35 cellular contexts compared by ENCODE assay signal in the genomic region with DNA sequence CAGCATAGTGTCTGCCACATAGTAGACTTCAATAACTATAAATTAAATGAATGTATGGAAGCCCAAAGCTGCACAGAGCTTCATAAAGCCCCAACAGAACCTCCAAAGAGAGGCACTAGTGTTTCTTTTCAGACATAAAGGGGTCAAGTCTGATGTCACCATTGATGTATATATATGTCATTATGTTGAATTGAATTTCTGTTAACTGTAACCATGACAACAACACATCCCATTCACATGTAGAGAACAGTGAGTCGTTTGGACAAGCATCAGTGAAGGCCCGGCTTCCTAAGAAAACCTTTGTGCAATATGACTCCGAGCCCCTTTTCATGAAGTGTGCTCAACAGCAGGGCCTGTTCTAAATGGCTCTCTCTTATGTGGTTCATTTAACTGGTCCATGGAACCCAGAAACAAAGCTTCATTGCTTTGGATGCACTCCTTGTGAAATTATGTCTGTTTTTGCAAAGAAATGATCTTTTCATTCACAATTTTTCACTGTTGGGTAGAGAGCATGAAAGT.
DNase-seq lines count a peak whose midpoint lies in the region; ATAC-seq and TF ChIP-seq lines count a peak whose summit lies in the region.
"Had no signal": no experiment of that assay in that cellular context is flagged by ENCODE, and none has a peak within 500 bp of the region (broad histone marks: within the 10 kb centered on the region; RNA-seq: fewer than 3 reads in every experiment).

No MANE protein-coding gene starts in this region.

- no peaks in the 10 kb centered on the region for H3K27me3 ChIP-seq in mesenchymal stem cell (ENCODE audit: control insufficient read depth in 1 of 2, insufficient read depth in 1 of 2, low read length in 2 of 2)
- no peaks in the 10 kb centered on the region for H3K27me3 ChIP-seq in SK-N-SH (ENCODE audit: insufficient read depth)
- H3K27me3 ChIP-seq: esophagus squamous epithelium, gastrocnemius medialis, pancreas, suprapubic skin, upper lobe of right lung had no signal

- no peak overlapping the region for H3K27ac Mint-ChIP-seq in T-helper 17 cell
- H3K27ac Mint-ChIP-seq: activated CD4-positive, alpha-beta T cell treated with anti-CD3 and anti-CD28 coated beads, Interleukin-2, amount 10 ng/mL, durations not matched to agents 24 days and 14 days; activated naive CD8-positive, alpha-beta T cell treated with anti-CD3 and anti-CD28 coated beads for 36 hours; natural killer cell treated with Interleukin-12 subunit alpha and Interleukin-12 subunit beta and Interleukin-15 and Interleukin-18, amount 100 ng/mL, for 72 hours had no signal

- no peak for TF ChIP-seq EP300 in SK-N-SH (IDR thresholded peaks at IDR 0.05; ENCODE audit: borderline replicate concordance in 1 of 2, low read depth in 1 of 2, low read length in 1 of 2)

- H2AK5ac ChIP-seq in mesenchymal stem cell (ENCODE audit: low read length, severe bottlenecking): no peak overlapping the region

- no peak overlapping the region for H2BK5ac ChIP-seq in mesenchymal stem cell (ENCODE audit: low read depth, low read length, poor library complexity, severe bottlenecking)

- no peaks in the 10 kb centered on the region for H3K9me2 ChIP-seq in SK-N-SH

- H4K91ac ChIP-seq in mesenchymal stem cell (ENCODE audit: low read length): no peak overlapping the region

- H3K27me3 Mint-ChIP-seq in T-helper 17 cell: no peaks in the 10 kb centered on the region
- H3K27me3 Mint-ChIP-seq: activated naive CD8-positive, alpha-beta T cell treated with anti-CD3 and anti-CD28 coated beads for 36 hours had no signal

- H3K4me1 ChIP-seq in mesenchymal stem cell (ENCODE audit: control insufficient read depth, insufficient read depth, low read depth, low read length) (peaks cover 11% of the 10 kb centered on the region), SK-N-SH (ENCODE audit: control insufficient read depth in 1 of 2, insufficient read depth in 2 of 2, low read depth in 1 of 2, low read length in 1 of 2) (peaks cover under 1 to 16% of the 10 kb centered on the region in 2 experiments; a peak in 2 of 4 replicates)
- H3K4me1 ChIP-seq: upper lobe of right lung had no signal

- no peak for TF ChIP-seq RAD21 in SK-N-SH (IDR thresholded peaks at IDR 0.05; ENCODE audit: low read length)

- peaks cover 2% of the 10 kb centered on the region for H3K4me1 Mint-ChIP-seq in T-helper 17 cell
- H3K4me1 Mint-ChIP-seq: activated naive CD8-positive, alpha-beta T cell treated with anti-CD3 and anti-CD28 coated beads for 36 hours had no signal

- no peak overlapping the region for H2BK15ac ChIP-seq in mesenchymal stem cell (ENCODE audit: low read depth, poor library complexity, severe bottlenecking)

- H3K14ac ChIP-seq in mesenchymal stem cell (ENCODE audit: low read length in 2 of 2): no peak overlapping the region

- no peaks in the 10 kb centered on the region for H3K79me2 ChIP-seq in SK-N-SH (ENCODE audit: insufficient read depth)

- H3F3A ChIP-seq in SK-N-SH (replicated peaks; ENCODE audit: insufficient read depth): peaks cover 8% of the 10 kb centered on the region

- H3K4me3 ChIP-seq in astrocyte of the spinal cord (ENCODE audit: low read depth, low read length) (no peak overlapping the region), mesenchymal stem cell (ENCODE audit: insufficient read depth in 1 of 2, low read depth in 1 of 2, low read length in 2 of 2) (no peak overlapping the region), SK-N-SH (ENCODE audit: low read depth in 2 of 2, low read length in 1 of 2) (no peak overlapping the region)
- H3K4me3 ChIP-seq: esophagus squamous epithelium, gastrocnemius medialis, lower lobe of right lung, mucosa of descending colon, pancreas, suprapubic skin, upper lobe of right lung had no signal

- no peak overlapping the region for H3K9ac ChIP-seq in mesenchymal stem cell (ENCODE audit: low read length)
- no peak overlapping the region for H3K9ac ChIP-seq in SK-N-SH

- in situ Hi-C loops in astrocyte of the spinal cord (cut with HindIII; ENCODE audit: low sequenced_read_pairs): loop anchor here (25.0 kb wide), 1 partner anchor 195 kb away; no protein-coding TSS in a partner anchor

- H3K4me2 ChIP-seq in mesenchymal stem cell (ENCODE audit: low read length, poor library complexity, severe bottlenecking) (no peak overlapping the region), SK-N-SH (no peak overlapping the region)

- H2AFZ ChIP-seq in mesenchymal stem cell (ENCODE audit: low read depth, low read length) (no peak overlapping the region), SK-N-SH (ENCODE audit: low read depth) (no peak overlapping the region)

- H3K36me3 ChIP-seq in mesenchymal stem cell (ENCODE audit: control insufficient read depth in 1 of 2, insufficient read depth in 2 of 2, low read depth in 1 of 2, low read length in 2 of 2) (no peaks in the 10 kb centered on the region), SK-N-SH (replicated peaks in 1 of 2; ENCODE audit: control insufficient read depth in 1 of 2, insufficient read depth in 2 of 2, low read length in 1 of 2) (no peaks in the 10 kb centered on the region)
- H3K36me3 ChIP-seq: esophagus squamous epithelium, gastrocnemius medialis, lower lobe of right lung, pancreas, suprapubic skin, upper lobe of right lung, WERI-Rb-1 had no signal

- no peak overlapping the region for H3K18ac ChIP-seq in mesenchymal stem cell (ENCODE audit: low read depth in 1 of 2, low read length in 2 of 2)

- H4K20me1 ChIP-seq in SK-N-SH (ENCODE audit: insufficient read depth): no peaks in the 10 kb centered on the region

- H3K36me3 Mint-ChIP-seq in T-helper 17 cell (ENCODE audit: low read depth): peaks cover 9% of the 10 kb centered on the region
- H3K36me3 Mint-ChIP-seq: activated naive CD8-positive, alpha-beta T cell treated with anti-CD3 and anti-CD28 coated beads for 36 hours; natural killer cell treated with Interleukin-12 subunit alpha and Interleukin-12 subunit beta and Interleukin-15 and Interleukin-18, amount 100 ng/mL, for 72 hours had no signal

- no peak overlapping the region for H3K4me3 Mint-ChIP-seq in T-helper 17 cell
- H3K4me3 Mint-ChIP-seq: activated CD4-positive, alpha-beta T cell treated with anti-CD3 and anti-CD28 coated beads, Interleukin-2, amount 10 ng/mL, durations not matched to agents 24 days and 14 days; activated naive CD8-positive, alpha-beta T cell treated with anti-CD3 and anti-CD28 coated beads for 36 hours; HFFc6; natural killer cell treated with Interleukin-12 subunit alpha and Interleukin-12 subunit beta and Interleukin-15 and Interleukin-18, amount 100 ng/mL, for 72 hours had no signal

- CTCF ChIA-PET in SK-N-SH (lab: Yijun Ruan, JAX): interaction anchor here (0.6 to 1.6 kb wide), 3 partner anchors 68 to 705 kb away, joined by 3 to 4 read pairs (median 4); no protein-coding TSS in a partner anchor

- 82% methylated on average over 3 of the region's 3 CpGs for WGBS in mesenchymal stem cell
- WGBS in SK-N-SH (ENCODE audit: low lambda C conversion rate): 72% methylated on average over 3 of the region's 3 CpGs

- TF ChIP-seq CTCF in astrocyte of the spinal cord (IDR thresholded peaks at IDR 0.05; ENCODE audit: low read depth, low read length) (no peak), SK-N-SH (IDR thresholded peaks at IDR 0.05) (no peak)

- no peak overlapping the region for H2BK120ac ChIP-seq in mesenchymal stem cell (ENCODE audit: low read depth, low read length)

- no peak for ATAC-seq in T-helper 17 cell
- no peak for ATAC-seq in HG02623 (IDR thresholded peaks at IDR 0.05; ENCODE audit: unreplicated experiment)
- ATAC-seq: gastrocnemius medialis; lower lobe of right lung; mucosa of descending colon; natural killer cell treated with Interleukin-12 subunit alpha and Interleukin-12 subunit beta and Interleukin-15 and Interleukin-18, amount 100 ng/mL, for 72 hours; pancreas; right cardiac atrium; upper lobe of right lung had no signal

- H3K9me3 ChIP-seq in mesenchymal stem cell (ENCODE audit: control insufficient read depth, low read length): no peaks in the 10 kb centered on the region
- H3K9me3 ChIP-seq in SK-N-SH: no peaks in the 10 kb centered on the region
- H3K9me3 ChIP-seq in T-helper 17 cell (ENCODE audit: control insufficient read depth, low read length, poor library complexity, severe bottlenecking): no peaks in the 10 kb centered on the region
- H3K9me3 ChIP-seq: esophagus squamous epithelium, gastrocnemius medialis, lower lobe of right lung, mucosa of descending colon, pancreas, suprapubic skin, upper lobe of right lung had no signal

- POLR2A ChIA-PET in SK-N-SH (lab: Yijun Ruan, JAX): no interaction called here

- H2BK12ac ChIP-seq in mesenchymal stem cell (ENCODE audit: low read length in 2 of 2): no peak overlapping the region

- no peak overlapping the region for H3K4ac ChIP-seq in mesenchymal stem cell (ENCODE audit: low read depth in 1 of 2, low read length in 2 of 2)

- H3K23ac ChIP-seq in mesenchymal stem cell (ENCODE audit: low read length in 2 of 2): no peak overlapping the region

- peak; percentile 13 for DNase-seq in DMS79 treated with DMSO at 0.1 percent for 48 hours (lab: John Stamatoyannopoulos, UW)
- no peak for DNase-seq in DMS79 (lab: John Stamatoyannopoulos, UW)
- DNase-seq in M059J (ENCODE audit: low read depth): peak; percentile 34
- DNase-seq in astrocyte of the spinal cord (ENCODE audit: low read depth, low spot score): peak; percentile 42
- peak; percentile 35 for DNase-seq in mesenchymal stem cell
- DNase-seq in SK-N-SH: no peak
- no peak for DNase-seq in T-helper 17 cell
- DNase-seq: 8988T; activated CD4-positive, alpha-beta T cell treated with anti-CD3 and anti-CD28 coated beads, Interleukin-2, amount 10 ng/mL, durations not matched to agents 24 days and 14 days; activated gamma-delta T cell; activated naive CD8-positive, alpha-beta T cell treated with anti-CD3 and anti-CD28 coated beads for 36 hours; activated T-cell treated with anti-CD3 and anti-CD28 coated beads, Interleukin-2, amount 50 U/mL, for 1 hour; Calu3; caudate nucleus; dermis blood vessel endothelial cell; esophagus squamous epithelium; gastrocnemius medialis; HFFc6; lower lobe of right lung; mucosa of descending colon; NCI-H1092 treated with DMSO at 0.1 percent for 48 hours; NCI-H187 treated with DMSO at 0.1 percent for 48 hours; NCI-H2227 treated with DMSO at 0.1 percent for 48 hours; NCI-H526; pancreas; right cardiac atrium; SHP77; stimulated activated CD4-positive, alpha-beta T cell treated with anti-CD3 and anti-CD28 coated beads, Interleukin-1b, Interleukin-23, amount 100 ng/mL, for 48 hours; stimulated activated naive CD4-positive, alpha-beta T cell treated with Interleukin-2 at 50 U/mL for 16 hours; T-helper 9 cell; upper lobe of right lung had no signal

- H3K27ac ChIP-seq in mesenchymal stem cell (ENCODE audit: low read length, poor library complexity, severe bottlenecking): no peak overlapping the region
- H3K27ac ChIP-seq in SK-N-SH (ENCODE audit: low read depth in 2 of 2, low read length in 1 of 2): no peak overlapping the region
- H3K27ac ChIP-seq: gastrocnemius medialis, lower lobe of right lung, suprapubic skin, upper lobe of right lung, WERI-Rb-1 had no signal

- no peak overlapping the region for H4K8ac ChIP-seq in mesenchymal stem cell (ENCODE audit: low read length)

- no peaks in the 10 kb centered on the region for H3K79me1 ChIP-seq in mesenchymal stem cell (replicated peaks; ENCODE audit: low read length, poor library complexity, severe bottlenecking)

TF ChIP-seq in SK-N-SH, 30 proteins besides CTCF, POLR2A, EP300 and RAD21 (continues in another document):
- no peak for TF ChIP-seq RXRA (IDR thresholded peaks at IDR 0.05; ENCODE audit: borderline replicate concordance, low read depth)
- no peak for TF ChIP-seq CHD2 (IDR thresholded peaks at IDR 0.05; ENCODE audit: low read length, partially characterized antibody)

Comparison
In these comparisons a context has a peak if more than half of its experiments do, and no peak if none do; other contexts are left out.
1. DNase-seq: peak in DMS79 treated with DMSO at 0.1 percent for 48 hours (single experiment), M059J (single experiment), astrocyte of the spinal cord (single experiment) and mesenchymal stem cell (single experiment); none in DMS79 (single experiment), SK-N-SH (single experiment) and T-helper 17 cell (0 of 3).